In genomic region chr4:101156619-101157310, GRCh38 we compare ENCODE assay signal across 13 cellular contexts.
DNase-seq lines count a peak whose midpoint lies in the region; ATAC-seq and TF ChIP-seq lines count a peak whose summit lies in the region.
"Had no signal": no experiment of that assay in that cellular context is flagged by ENCODE, and none has a peak within 500 bp of the region (broad histone marks: within the 10 kb centered on the region; RNA-seq: fewer than 3 reads in every experiment).

No MANE protein-coding gene starts in this region.

- H3K4me1 Mint-ChIP-seq in activated T-helper 2 cell treated with anti-CD3 and anti-CD28 coated beads, Interferon-gamma antibody, Interleukin-2, Interleukin-4, amounts not matched to agents 10 μg/mL and 5 μg/mL and 100 μg/mL, durations not matched to agents 14 hours and 24 hours and 36 hours (ENCODE audit: low read depth) = peaks cover 29% of the 10 kb centered on the region
- peaks cover 50 to 64% of the 10 kb centered on the region in 2 donors for H3K4me1 Mint-ChIP-seq in natural killer cell

- no peaks in the 10 kb centered on the region for H3F3A ChIP-seq in PC-9 (ENCODE audit: insufficient read depth, low read depth)

- peaks cover 9% of the 10 kb centered on the region; the same call in 1 of the 2 replicates for H3K4me1 ChIP-seq in PC-9 (replicated peaks; ENCODE audit: insufficient read depth)

- no peak overlapping the region for H3K27ac ChIP-seq in PC-9
- H3K27ac ChIP-seq: cardiac muscle cell had no signal

- in situ Hi-C loops in GM13977 (cut with MboI; ENCODE audit: low pct_unique_long_range_greater_than_20kb, low sequenced_read_pairs, unreplicated experiment) = loop anchor here (25.0 kb wide), 1 partner anchor 556 kb away; no protein-coding TSS in a partner anchor

- H3K36me3 ChIP-seq in PC-9 (ENCODE audit: low read depth) = no peaks in the 10 kb centered on the region
- H3K36me3 ChIP-seq: cardiac muscle cell had no signal

- no peak overlapping the region for H2AFZ ChIP-seq in PC-9

- H3K27ac Mint-ChIP-seq in activated T-helper 2 cell treated with anti-CD3 and anti-CD28 coated beads, Interferon-gamma antibody, Interleukin-2, Interleukin-4, amounts not matched to agents 10 μg/mL and 5 μg/mL and 100 μg/mL, durations not matched to agents 14 hours and 24 hours and 36 hours = peak overlapping the region; percentile 63
- H3K27ac Mint-ChIP-seq in natural killer cell = peak overlapping the region; percentile 37 to 48

- CTCF ChIA-PET in PC-9 (lab: Charles Lee) = no interaction called here

- H3K4me3 Mint-ChIP-seq in activated T-helper 2 cell treated with anti-CD3 and anti-CD28 coated beads, Interferon-gamma antibody, Interleukin-2, Interleukin-4, amounts not matched to agents 10 μg/mL and 5 μg/mL and 100 μg/mL, durations not matched to agents 14 hours and 24 hours and 36 hours (ENCODE audit: low read depth) = no peak overlapping the region
- H3K4me3 Mint-ChIP-seq in natural killer cell = no peak overlapping the region

- no peaks in the 10 kb centered on the region for H3K9me2 ChIP-seq in PC-9 (ENCODE audit: insufficient read depth)

- no peaks in the 10 kb centered on the region for H4K20me1 ChIP-seq in PC-9 (ENCODE audit: insufficient read depth)

- ATAC-seq in HG02642 (IDR thresholded peaks at IDR 0.05; ENCODE audit: poor library complexity, unreplicated experiment) (peak; percentile 43), natural killer cell (no peak)

- H3K79me2 ChIP-seq in PC-9 (ENCODE audit: low read depth) = no peaks in the 10 kb centered on the region

- no peak overlapping the region for H3K4me2 ChIP-seq in PC-9

- no TSS peak for BruUV-seq in PC-9 (replicated peaks; lab: Mats Ljungman, UMichigan)

- no peaks in the 10 kb centered on the region for H3K9me3 ChIP-seq in PC-9 (ENCODE audit: insufficient read depth, low read depth)

- no peaks in the 10 kb centered on the region for H3K36me3 Mint-ChIP-seq in activated T-helper 2 cell treated with anti-CD3 and anti-CD28 coated beads, Interferon-gamma antibody, Interleukin-2, Interleukin-4, amounts not matched to agents 10 μg/mL and 5 μg/mL and 100 μg/mL, durations not matched to agents 14 hours and 24 hours and 36 hours (ENCODE audit: low read depth)
- H3K36me3 Mint-ChIP-seq in natural killer cell = no peaks in the 10 kb centered on the region

- H3K4me3 ChIP-seq in GM12865 (ENCODE audit: low read depth, low read length) (no peak overlapping the region), PC-9 (no peak overlapping the region)
- H3K4me3 ChIP-seq: cardiac muscle cell had no signal

- no peaks in the 10 kb centered on the region for H3K27me3 ChIP-seq in PC-9 (ENCODE audit: insufficient read depth, low read depth)
- H3K27me3 ChIP-seq: cardiac muscle cell had no signal

- no peaks in the 10 kb centered on the region for H3K9me3 Mint-ChIP-seq in activated T-helper 2 cell treated with anti-CD3 and anti-CD28 coated beads, Interferon-gamma antibody, Interleukin-2, Interleukin-4, amounts not matched to agents 10 μg/mL and 5 μg/mL and 100 μg/mL, durations not matched to agents 14 hours and 24 hours and 36 hours
- no peaks in the 10 kb centered on the region for H3K9me3 Mint-ChIP-seq in natural killer cell

- H3K27me3 Mint-ChIP-seq in activated T-helper 2 cell treated with anti-CD3 and anti-CD28 coated beads, Interferon-gamma antibody, Interleukin-2, Interleukin-4, amounts not matched to agents 10 μg/mL and 5 μg/mL and 100 μg/mL, durations not matched to agents 14 hours and 24 hours and 36 hours (ENCODE audit: low read depth) = no peaks in the 10 kb centered on the region
- no peaks in the 10 kb centered on the region for H3K27me3 Mint-ChIP-seq in natural killer cell (ENCODE audit: low read depth in 2 of 2)

- POLR2A ChIA-PET in PC-9 (lab: Charles Lee; ENCODE audit: unreplicated experiment) = no interaction called here

- no peak for TF ChIP-seq CTCF in GM12865 (IDR thresholded peaks at IDR 0.05; ENCODE audit: insufficient read depth, low read depth, low read length, missing control alignments)
- TF ChIP-seq CTCF in natural killer cell (IDR thresholded peaks at IDR 0.05) = no peak
- no peak for TF ChIP-seq CTCF in PC-9 (conservative IDR thresholded peaks at IDR 0.05)
- no peak for TF ChIP-seq CTCF in GM13977 (IDR thresholded peaks at IDR 0.05; ENCODE audit: extremely low read depth, insufficient read depth, missing control alignments)

- intact Hi-C loops in activated T-helper 2 cell treated with anti-CD3 and anti-CD28 coated beads, Interferon-gamma antibody, Interleukin-2, Interleukin-4, amounts not matched to agents 10 μg/mL and 5 μg/mL and 100 μg/mL, durations not matched to agents 14 hours and 24 hours and 36 hours (cut with micrococcal nuclease) = loop anchor here (1.0 to 5.0 kb wide), 7 partner anchors 50 to 1064 kb away; no protein-coding TSS in a partner anchor
- intact Hi-C loops in natural killer cell (cut with micrococcal nuclease) (no loop called here), cardiac septum (cut with DNase I) (no loop called here), PC-9 (cut with micrococcal nuclease; ENCODE audit: unreplicated experiment) (no loop called here)

- DNase-seq in GM12865 (ENCODE audit: low read depth) (peak; percentile 49), natural killer cell (no peak), cardiac septum (ENCODE audit: low spot score) (no peak), PC-9 (no peak), activated gamma-delta T cell treated with Interleukin-2 at 50 U/mL for 16 hours (no peak), GM13977 (ENCODE audit: low spot score) (no peak)
- no peak for DNase-seq in activated T-helper 2 cell treated with anti-CD3 and anti-CD28 coated beads, Interferon-gamma antibody, Interleukin-2, Interleukin-4, amounts not matched to agents 10 μg/mL and 5 μg/mL and 100 μg/mL, durations not matched to agents 14 hours and 24 hours and 36 hours (ENCODE audit: low spot score)
- DNase-seq: kidney, MV-4-11, NCI-H526, nucleus accumbens had no signal
